ENCODE assay signal across 8 cellular contexts in genomic region chr11:32583451-32584271, GRCh38. TPM values are rescaled to one million over a fixed set of nuclear protein-coding genes. Genes with fewer than 3 reads are reported as not detected.
DNase-seq lines count a peak whose midpoint lies in the region; ATAC-seq, FAIRE-seq and TF ChIP-seq lines count a peak whose summit lies in the region.

Gene EIF3M, plus strand, starts transcription at chr11:32583831. Its CDS starts 57 bp downstream, at chr11:32583888.

- H3K9me3 ChIP-seq in kidney (ENCODE audit: control insufficient read depth in 1 of 2, low read length in 2 of 2), result no peaks in the 10 kb centered on the region

- intact Hi-C loops in kidney (cut with DNase I), result no loop called here

- peak; percentile 33 for FAIRE-seq in kidney (lab: Jason Lieb, UNC)

- H3K36me3 ChIP-seq in kidney (ENCODE audit: control insufficient read depth in 1 of 2, insufficient read depth in 2 of 2, low read length in 2 of 2), result peaks cover 0 to 4% of the 10 kb centered on the region in 2 donors

- peak; percentile 97 for DNase-seq in AG10803 (ENCODE audit: low read depth)
- peak; percentile 91 for DNase-seq in NCI-H460 (ENCODE audit: extremely low read depth, low read depth)
- peak; percentile 96 for DNase-seq in activated CD4-positive, CD25-positive, alpha-beta regulatory T cell treated with anti-CD3 and anti-CD28 coated beads, Interleukin-2, amount 50 U/mL, for 72 hours
- peak; percentile 82 to 90 for DNase-seq in cerebellar nuclear complex (lab: John Stamatoyannopoulos, UW)
- DNase-seq in kidney, result peak; percentile 99
- DNase-seq in stimulated activated CD4-positive, alpha-beta T cell treated with anti-CD3 and anti-CD28 coated beads, Interleukin-15, amount 100 ng/mL, for 24 hours, result peak; percentile 97

- peak within 1 kb of the TSS; percentile 66 to 84 for H3K27ac ChIP-seq in kidney (ENCODE audit: low read depth in 2 of 2, low read length in 2 of 2)

- ATAC-seq in GM19043 (IDR thresholded peaks at IDR 0.05; ENCODE audit: low read depth, unreplicated experiment), result peak; percentile 99
- ATAC-seq in HG03378 (IDR thresholded peaks at IDR 0.05; ENCODE audit: unreplicated experiment), result peak; percentile 95

- H3K4me3 ChIP-seq in AG10803 (ENCODE audit: low read length) (peak within 1 kb of the TSS; percentile 84), kidney (ENCODE audit: low read length in 2 of 2) (peak within 1 kb of the TSS; percentile 70 to 95)

- peak within 1 kb of the TSS; percentile 80 to 82 for H3K9ac ChIP-seq in kidney (ENCODE audit: low read length in 2 of 2)

- TF ChIP-seq CTCF in AG10803 (conservative IDR thresholded peaks at IDR 0.05; ENCODE audit: low read length) (no peak), kidney (IDR thresholded peaks at IDR 0.05; ENCODE audit: borderline replicate concordance, extremely low read depth, insufficient read depth) (no peak)

- H3K4me1 ChIP-seq in kidney (ENCODE audit: control insufficient read depth in 1 of 2, insufficient read depth in 1 of 2, low read depth in 1 of 2, low read length in 2 of 2), result peaks cover 5% of the 10 kb centered on the region in 2 donors

RNA-seq across cellular contexts. Expression of gene EIF3M, which starts in this region (rescaled TPM):
- 575 and 588 TPM in 2 replicates for total RNA-seq in NCI-H460 (2014; rRNA removed; shearing (Covaris generic))
- polyA plus RNA-seq in NCI-H460 (2014; cell fraction: nucleus; rRNA removed), result 381 and 397 TPM in 2 replicates
- 168 TPM for total RNA-seq in kidney
- 300 TPM for polyA plus RNA-seq in kidney (ENCODE audit: insufficient read depth, low read depth, low replicate concordance)

Comparison
In these comparisons a context has a peak if more than half of its experiments do, and no peak if none do; other contexts are left out.
1. Peak in every context shown above with its lines: DNase-seq, ATAC-seq, H3K4me3 ChIP-seq and H3K27ac ChIP-seq.